Comparison of ENCODE assay signal across 8 cellular contexts in genomic region chr10:102712843-102713242, GRCh38. TPM values are rescaled to one million over a fixed set of nuclear protein-coding genes. Genes with fewer than 3 reads are reported as not detected.
DNase-seq lines count a peak whose midpoint lies in the region; ATAC-seq and TF ChIP-seq lines count a peak whose summit lies in the region.

No MANE protein-coding gene starts in this region.

- H3K36me3 Mint-ChIP-seq in CD14-positive monocyte (no peaks in the 10 kb centered on the region), natural killer cell (no peaks in the 10 kb centered on the region)

- no peak for ATAC-seq in natural killer cell

- H3K4me3 ChIP-seq in LNCaP clone FGC (ENCODE audit: low read depth, low read length) (peak overlapping the region; percentile 92), choroid plexus epithelial cell (ENCODE audit: low read depth, low read length) (peak overlapping the region; percentile 93)

- intact Hi-C loops in CD14-positive monocyte (cut with micrococcal nuclease) (loop anchor here in 1 of 2 donors (5.0 kb wide), 1 partner anchor 66 kb away; no protein-coding TSS in a partner anchor), natural killer cell (cut with micrococcal nuclease) (loop anchor here (1.0 to 5.0 kb wide), 3 partner anchors 51 to 211 kb away; partner anchors contain the start of genes ACTR1A and SUFU), posterior vena cava (cut with DNase I) (no loop called here)

- H3K9me3 Mint-ChIP-seq in CD14-positive monocyte (peaks cover 0 to 1% (median 0%) of the 10 kb centered on the region in 7 donors), natural killer cell (no peaks in the 10 kb centered on the region)

- peak overlapping the region; percentile 98 for H3K4me3 Mint-ChIP-seq in CD14-positive monocyte
- peak overlapping the region; percentile 82 for H3K4me3 Mint-ChIP-seq in natural killer cell

- peaks cover 0 to 3% (median 2%) of the 10 kb centered on the region in 3 donors for H3K27me3 Mint-ChIP-seq in CD14-positive monocyte (ENCODE audit: low read depth in 3 of 3)
- H3K27me3 Mint-ChIP-seq in natural killer cell (ENCODE audit: low read depth in 2 of 2) = no peaks in the 10 kb centered on the region

- TF ChIP-seq CTCF in CD14-positive monocyte (IDR thresholded peaks at IDR 0.05) (no peak), LNCaP clone FGC (IDR thresholded peaks at IDR 0.05; ENCODE audit: control insufficient read depth, extremely low read depth, insufficient read depth) (no peak), choroid plexus epithelial cell (conservative IDR thresholded peaks at IDR 0.05; ENCODE audit: low read depth, low read length) (no peak), natural killer cell (IDR thresholded peaks at IDR 0.05) (no peak)

- peak overlapping the region in 4 of 7 donors; percentile 63 to 93 (median 87) for H3K27ac Mint-ChIP-seq in CD14-positive monocyte
- peak overlapping the region; percentile 79 to 96 for H3K27ac Mint-ChIP-seq in natural killer cell

- H3K4me1 Mint-ChIP-seq in CD14-positive monocyte (peaks cover 19% of the 10 kb centered on the region), natural killer cell (peaks cover 17 to 34% of the 10 kb centered on the region in 2 donors)

- DNase-seq in CD14-positive monocyte (ENCODE audit: low spot score) (no peak), LNCaP clone FGC (ENCODE audit: low read depth) (no peak), choroid plexus epithelial cell (ENCODE audit: low read depth) (no peak), natural killer cell (no peak), NCI-H128 (lab: John Stamatoyannopoulos, UW; ENCODE audit: unreplicated experiment) (no peak), SIG-M5 treated with dmso at 0.1 percent for 504 hours (lab: John Stamatoyannopoulos, UW; ENCODE audit: unreplicated experiment) (no peak), posterior vena cava (ENCODE audit: low spot score) (no peak), NAMALWA (ENCODE audit: low spot score) (no peak)

RNA-seq across cellular contexts. Expression of gene ARL3, which starts 1.4 kb away (rescaled TPM):
- polyA plus RNA-seq in CD14-positive monocyte = 1 to 10 TPM; 6.0 to 6.3 TPM
- total RNA-seq in natural killer cell (1 to 10 TPM; 1.4 to 1.7 (median 1.5) TPM), posterior vena cava (10 to 100 TPM in 1 of 2 donors, 1 to 10 TPM in 1; 9.7 to 11.6 TPM)

RNA-seq across cellular contexts. Expression of gene SFXN2, which starts 1.6 kb away (rescaled TPM):
- polyA plus RNA-seq in CD14-positive monocyte = 1 to 10 TPM; 1.8 to 2.0 TPM
- total RNA-seq in natural killer cell (1 to 10 TPM; 4.8 to 8.0 (median 5.1) TPM), posterior vena cava (1 to 10 TPM; 2.4 to 6.5 TPM)

RNA-seq across cellular contexts. Expression of gene WBP1L, which starts 30.9 kb away (rescaled TPM):
- 10 to 100 TPM; 38.3 to 43.0 TPM for polyA plus RNA-seq in CD14-positive monocyte
- total RNA-seq in natural killer cell (10 to 100 TPM; 34.6 to 48.4 (median 47.9) TPM), posterior vena cava (10 to 100 TPM; 61.4 to 62.7 TPM)
